ENCODE assay signal across 1 cellular context in the genomic region with DNA sequence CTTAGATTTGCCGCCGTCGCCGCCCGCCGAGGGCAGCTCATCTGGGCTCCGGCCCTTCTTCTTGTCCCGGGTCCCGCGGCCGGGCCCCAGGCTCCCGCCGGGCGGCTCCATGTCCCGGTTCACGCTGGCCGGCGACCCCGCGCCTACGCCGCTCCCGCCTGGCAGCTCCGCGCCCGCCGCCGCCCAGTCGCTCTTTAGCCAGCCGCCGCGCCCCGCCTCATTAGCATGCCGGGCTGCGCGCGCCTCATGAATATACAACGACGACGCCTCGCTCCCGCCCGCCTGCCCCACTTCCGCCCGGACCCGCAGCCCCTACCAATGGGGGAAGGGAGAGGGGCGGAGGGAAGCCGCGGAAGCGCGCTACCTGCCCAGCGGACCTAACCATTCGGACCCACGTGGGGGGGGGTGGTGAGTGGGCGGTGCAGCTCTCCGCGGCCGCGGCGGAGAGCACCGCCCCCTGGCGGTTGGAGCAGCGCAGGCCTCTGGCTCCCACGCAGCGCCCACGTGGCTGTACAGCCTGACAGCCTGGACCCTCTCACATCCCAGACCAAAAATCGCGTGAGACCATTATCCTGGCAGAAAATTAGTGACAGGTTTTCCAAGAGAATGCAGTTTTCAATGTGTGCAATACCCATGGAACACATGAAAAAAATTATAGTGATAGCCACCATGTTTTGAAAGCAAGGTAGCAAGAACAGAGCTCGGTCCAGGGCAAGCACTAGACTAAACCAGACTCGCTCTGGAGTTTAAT.
A peak's percentile ranks its signal among the peaks of the same experiment; 100 is the strongest.
TF ChIP-seq lines count a peak whose summit lies in the region.

A gene (minus strand): TSS at position 197 of the 751 bp plus-strand sequence. CDS start 86 bp downstream, at position 111.

TF ChIP-seq in HepG2, 621 proteins besides CTCF, POLR2A, EP300 and RAD21 (continued from another document and continues in another):
- peak; percentile 34; the same call in 1 of the 2 replicates for TF ChIP-seq JUN (CRISPR knock-in tag; IDR thresholded peaks at IDR 0.05)
- TF ChIP-seq, protein P1, sequence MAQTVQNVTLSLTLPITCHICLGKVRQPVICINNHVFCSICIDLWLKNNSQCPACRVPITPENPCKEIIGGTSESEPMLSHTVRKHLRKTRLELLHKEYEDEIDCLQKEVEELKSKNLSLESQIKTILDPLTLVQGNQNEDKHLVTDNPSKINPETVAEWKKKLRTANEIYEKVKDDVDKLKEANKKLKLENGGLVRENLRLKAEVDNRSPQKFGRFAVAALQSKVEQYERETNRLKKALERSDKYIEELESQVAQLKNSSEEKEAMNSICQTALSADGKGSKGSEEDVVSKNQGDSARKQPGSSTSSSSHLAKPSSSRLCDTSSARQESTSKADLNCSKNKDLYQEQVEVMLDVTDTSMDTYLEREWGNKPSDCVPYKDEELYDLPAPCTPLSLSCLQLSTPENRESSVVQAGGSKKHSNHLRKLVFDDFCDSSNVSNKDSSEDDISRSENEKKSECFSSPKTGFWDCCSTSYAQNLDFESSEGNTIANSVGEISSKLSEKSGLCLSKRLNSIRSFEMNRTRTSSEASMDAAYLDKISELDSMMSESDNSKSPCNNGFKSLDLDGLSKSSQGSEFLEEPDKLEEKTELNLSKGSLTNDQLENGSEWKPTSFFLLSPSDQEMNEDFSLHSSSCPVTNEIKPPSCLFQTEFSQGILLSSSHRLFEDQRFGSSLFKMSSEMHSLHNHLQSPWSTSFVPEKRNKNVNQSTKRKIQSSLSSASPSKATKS (CRISPR knock-in tag; IDR thresholded peaks at IDR 0.05) = no peak
- no peak; the same call in 1 of the 2 replicates for TF ChIP-seq ZNF570 (CRISPR knock-in tag; IDR thresholded peaks at IDR 0.05; ENCODE audit: borderline replicate concordance)
- peak; percentile 86; the same call in 1 of the 2 replicates for TF ChIP-seq MAZ (IDR thresholded peaks at IDR 0.05; ENCODE audit: borderline replicate concordance, low read depth, low read length)
- peak; percentile 90 for TF ChIP-seq MAZ (CRISPR knock-in tag; IDR thresholded peaks at IDR 0.05; ENCODE audit: low read depth)
- TF ChIP-seq, protein P2, sequence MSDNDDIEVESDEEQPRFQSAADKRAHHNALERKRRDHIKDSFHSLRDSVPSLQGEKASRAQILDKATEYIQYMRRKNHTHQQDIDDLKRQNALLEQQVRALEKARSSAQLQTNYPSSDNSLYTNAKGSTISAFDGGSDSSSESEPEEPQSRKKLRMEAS (IDR thresholded peaks at IDR 0.05) = peak; percentile 98
- TF ChIP-seq, protein P3, sequence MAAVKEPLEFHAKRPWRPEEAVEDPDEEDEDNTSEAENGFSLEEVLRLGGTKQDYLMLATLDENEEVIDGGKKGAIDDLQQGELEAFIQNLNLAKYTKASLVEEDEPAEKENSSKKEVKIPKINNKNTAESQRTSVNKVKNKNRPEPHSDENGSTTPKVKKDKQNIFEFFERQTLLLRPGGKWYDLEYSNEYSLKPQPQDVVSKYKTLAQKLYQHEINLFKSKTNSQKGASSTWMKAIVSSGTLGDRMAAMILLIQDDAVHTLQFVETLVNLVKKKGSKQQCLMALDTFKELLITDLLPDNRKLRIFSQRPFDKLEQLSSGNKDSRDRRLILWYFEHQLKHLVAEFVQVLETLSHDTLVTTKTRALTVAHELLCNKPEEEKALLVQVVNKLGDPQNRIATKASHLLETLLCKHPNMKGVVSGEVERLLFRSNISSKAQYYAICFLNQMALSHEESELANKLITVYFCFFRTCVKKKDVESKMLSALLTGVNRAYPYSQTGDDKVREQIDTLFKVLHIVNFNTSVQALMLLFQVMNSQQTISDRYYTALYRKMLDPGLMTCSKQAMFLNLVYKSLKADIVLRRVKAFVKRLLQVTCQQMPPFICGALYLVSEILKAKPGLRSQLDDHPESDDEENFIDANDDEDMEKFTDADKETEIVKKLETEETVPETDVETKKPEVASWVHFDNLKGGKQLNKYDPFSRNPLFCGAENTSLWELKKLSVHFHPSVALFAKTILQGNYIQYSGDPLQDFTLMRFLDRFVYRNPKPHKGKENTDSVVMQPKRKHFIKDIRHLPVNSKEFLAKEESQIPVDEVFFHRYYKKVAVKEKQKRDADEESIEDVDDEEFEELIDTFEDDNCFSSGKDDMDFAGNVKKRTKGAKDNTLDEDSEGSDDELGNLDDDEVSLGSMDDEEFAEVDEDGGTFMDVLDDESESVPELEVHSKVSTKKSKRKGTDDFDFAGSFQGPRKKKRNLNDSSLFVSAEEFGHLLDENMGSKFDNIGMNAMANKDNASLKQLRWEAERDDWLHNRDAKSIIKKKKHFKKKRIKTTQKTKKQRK (IDR thresholded peaks at IDR 0.05; ENCODE audit: low read length) = no peak
- TF ChIP-seq KDM6A (CRISPR knock-in tag; IDR thresholded peaks at IDR 0.05; ENCODE audit: low read depth) = no peak
- TF ChIP-seq, protein P4, sequence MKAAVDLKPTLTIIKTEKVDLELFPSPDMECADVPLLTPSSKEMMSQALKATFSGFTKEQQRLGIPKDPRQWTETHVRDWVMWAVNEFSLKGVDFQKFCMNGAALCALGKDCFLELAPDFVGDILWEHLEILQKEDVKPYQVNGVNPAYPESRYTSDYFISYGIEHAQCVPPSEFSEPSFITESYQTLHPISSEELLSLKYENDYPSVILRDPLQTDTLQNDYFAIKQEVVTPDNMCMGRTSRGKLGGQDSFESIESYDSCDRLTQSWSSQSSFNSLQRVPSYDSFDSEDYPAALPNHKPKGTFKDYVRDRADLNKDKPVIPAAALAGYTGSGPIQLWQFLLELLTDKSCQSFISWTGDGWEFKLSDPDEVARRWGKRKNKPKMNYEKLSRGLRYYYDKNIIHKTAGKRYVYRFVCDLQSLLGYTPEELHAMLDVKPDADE (CRISPR knock-in tag; IDR thresholded peaks at IDR 0.05) = no peak
- peak; percentile 82 for TF ChIP-seq MED13 (CRISPR knock-in tag; IDR thresholded peaks at IDR 0.05)
- TF ChIP-seq, protein P5, sequence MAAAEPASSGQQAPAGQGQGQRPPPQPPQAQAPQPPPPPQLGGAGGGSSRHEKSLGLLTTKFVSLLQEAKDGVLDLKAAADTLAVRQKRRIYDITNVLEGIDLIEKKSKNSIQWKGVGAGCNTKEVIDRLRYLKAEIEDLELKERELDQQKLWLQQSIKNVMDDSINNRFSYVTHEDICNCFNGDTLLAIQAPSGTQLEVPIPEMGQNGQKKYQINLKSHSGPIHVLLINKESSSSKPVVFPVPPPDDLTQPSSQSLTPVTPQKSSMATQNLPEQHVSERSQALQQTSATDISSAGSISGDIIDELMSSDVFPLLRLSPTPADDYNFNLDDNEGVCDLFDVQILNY (CRISPR knock-in tag; conservative IDR thresholded peaks at IDR 0.05) = 0 out of 2 replicates have a peak, but pooled peaks have one; percentile 47
- TF ChIP-seq MZF1 (CRISPR knock-in tag; IDR thresholded peaks at IDR 0.05; ENCODE audit: borderline replicate concordance) = no peak
- TF ChIP-seq MED1 (CRISPR knock-in tag; IDR thresholded peaks at IDR 0.05) = peak; percentile 64
- TF ChIP-seq, protein P6, sequence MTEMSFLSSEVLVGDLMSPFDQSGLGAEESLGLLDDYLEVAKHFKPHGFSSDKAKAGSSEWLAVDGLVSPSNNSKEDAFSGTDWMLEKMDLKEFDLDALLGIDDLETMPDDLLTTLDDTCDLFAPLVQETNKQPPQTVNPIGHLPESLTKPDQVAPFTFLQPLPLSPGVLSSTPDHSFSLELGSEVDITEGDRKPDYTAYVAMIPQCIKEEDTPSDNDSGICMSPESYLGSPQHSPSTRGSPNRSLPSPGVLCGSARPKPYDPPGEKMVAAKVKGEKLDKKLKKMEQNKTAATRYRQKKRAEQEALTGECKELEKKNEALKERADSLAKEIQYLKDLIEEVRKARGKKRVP (CRISPR knock-in tag; IDR thresholded peaks at IDR 0.05) = no peak
- TF ChIP-seq, protein P7, sequence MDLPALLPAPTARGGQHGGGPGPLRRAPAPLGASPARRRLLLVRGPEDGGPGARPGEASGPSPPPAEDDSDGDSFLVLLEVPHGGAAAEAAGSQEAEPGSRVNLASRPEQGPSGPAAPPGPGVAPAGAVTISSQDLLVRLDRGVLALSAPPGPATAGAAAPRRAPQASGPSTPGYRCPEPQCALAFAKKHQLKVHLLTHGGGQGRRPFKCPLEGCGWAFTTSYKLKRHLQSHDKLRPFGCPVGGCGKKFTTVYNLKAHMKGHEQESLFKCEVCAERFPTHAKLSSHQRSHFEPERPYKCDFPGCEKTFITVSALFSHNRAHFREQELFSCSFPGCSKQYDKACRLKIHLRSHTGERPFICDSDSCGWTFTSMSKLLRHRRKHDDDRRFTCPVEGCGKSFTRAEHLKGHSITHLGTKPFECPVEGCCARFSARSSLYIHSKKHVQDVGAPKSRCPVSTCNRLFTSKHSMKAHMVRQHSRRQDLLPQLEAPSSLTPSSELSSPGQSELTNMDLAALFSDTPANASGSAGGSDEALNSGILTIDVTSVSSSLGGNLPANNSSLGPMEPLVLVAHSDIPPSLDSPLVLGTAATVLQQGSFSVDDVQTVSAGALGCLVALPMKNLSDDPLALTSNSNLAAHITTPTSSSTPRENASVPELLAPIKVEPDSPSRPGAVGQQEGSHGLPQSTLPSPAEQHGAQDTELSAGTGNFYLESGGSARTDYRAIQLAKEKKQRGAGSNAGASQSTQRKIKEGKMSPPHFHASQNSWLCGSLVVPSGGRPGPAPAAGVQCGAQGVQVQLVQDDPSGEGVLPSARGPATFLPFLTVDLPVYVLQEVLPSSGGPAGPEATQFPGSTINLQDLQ (CRISPR knock-in tag; IDR thresholded peaks at IDR 0.05) = no peak
- TF ChIP-seq, protein P8, sequence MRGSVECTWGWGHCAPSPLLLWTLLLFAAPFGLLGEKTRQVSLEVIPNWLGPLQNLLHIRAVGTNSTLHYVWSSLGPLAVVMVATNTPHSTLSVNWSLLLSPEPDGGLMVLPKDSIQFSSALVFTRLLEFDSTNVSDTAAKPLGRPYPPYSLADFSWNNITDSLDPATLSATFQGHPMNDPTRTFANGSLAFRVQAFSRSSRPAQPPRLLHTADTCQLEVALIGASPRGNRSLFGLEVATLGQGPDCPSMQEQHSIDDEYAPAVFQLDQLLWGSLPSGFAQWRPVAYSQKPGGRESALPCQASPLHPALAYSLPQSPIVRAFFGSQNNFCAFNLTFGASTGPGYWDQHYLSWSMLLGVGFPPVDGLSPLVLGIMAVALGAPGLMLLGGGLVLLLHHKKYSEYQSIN (CRISPR knock-in tag; IDR thresholded peaks at IDR 0.05; ENCODE audit: borderline replicate concordance) = no peak
- peak; percentile 68 for TF ChIP-seq NFYB (CRISPR knock-in tag; IDR thresholded peaks at IDR 0.05)
- peak; percentile 40 for TF ChIP-seq PHF5A (CRISPR knock-in tag; IDR thresholded peaks at IDR 0.05; ENCODE audit: low read depth, unreplicated experiment)
- TF ChIP-seq PHF20 (CRISPR knock-in tag; IDR thresholded peaks at IDR 0.05) = peak; percentile 72
- peak; percentile 82; the same call in 1 of the 2 replicates for TF ChIP-seq KDM5B (CRISPR knock-in tag; IDR thresholded peaks at IDR 0.05; ENCODE audit: borderline replicate concordance)
- TF ChIP-seq ZNF33A (CRISPR knock-in tag; IDR thresholded peaks at IDR 0.05; ENCODE audit: borderline replicate concordance) = no peak
- peak; percentile 83 for TF ChIP-seq HDAC2 (CRISPR knock-in tag; IDR thresholded peaks at IDR 0.05)
- TF ChIP-seq KDM3A (CRISPR knock-in tag; IDR thresholded peaks at IDR 0.05; ENCODE audit: low read depth) = peak; percentile 61; the same call in 1 of the 2 replicates
- no peak; the same call in none of the 2 replicates for TF ChIP-seq FOXA3 (CRISPR knock-in tag; IDR thresholded peaks at IDR 0.05)
- no peak for TF ChIP-seq ZNF607 (CRISPR knock-in tag; IDR thresholded peaks at IDR 0.05; ENCODE audit: borderline replicate concordance)
- TF ChIP-seq, protein P9, sequence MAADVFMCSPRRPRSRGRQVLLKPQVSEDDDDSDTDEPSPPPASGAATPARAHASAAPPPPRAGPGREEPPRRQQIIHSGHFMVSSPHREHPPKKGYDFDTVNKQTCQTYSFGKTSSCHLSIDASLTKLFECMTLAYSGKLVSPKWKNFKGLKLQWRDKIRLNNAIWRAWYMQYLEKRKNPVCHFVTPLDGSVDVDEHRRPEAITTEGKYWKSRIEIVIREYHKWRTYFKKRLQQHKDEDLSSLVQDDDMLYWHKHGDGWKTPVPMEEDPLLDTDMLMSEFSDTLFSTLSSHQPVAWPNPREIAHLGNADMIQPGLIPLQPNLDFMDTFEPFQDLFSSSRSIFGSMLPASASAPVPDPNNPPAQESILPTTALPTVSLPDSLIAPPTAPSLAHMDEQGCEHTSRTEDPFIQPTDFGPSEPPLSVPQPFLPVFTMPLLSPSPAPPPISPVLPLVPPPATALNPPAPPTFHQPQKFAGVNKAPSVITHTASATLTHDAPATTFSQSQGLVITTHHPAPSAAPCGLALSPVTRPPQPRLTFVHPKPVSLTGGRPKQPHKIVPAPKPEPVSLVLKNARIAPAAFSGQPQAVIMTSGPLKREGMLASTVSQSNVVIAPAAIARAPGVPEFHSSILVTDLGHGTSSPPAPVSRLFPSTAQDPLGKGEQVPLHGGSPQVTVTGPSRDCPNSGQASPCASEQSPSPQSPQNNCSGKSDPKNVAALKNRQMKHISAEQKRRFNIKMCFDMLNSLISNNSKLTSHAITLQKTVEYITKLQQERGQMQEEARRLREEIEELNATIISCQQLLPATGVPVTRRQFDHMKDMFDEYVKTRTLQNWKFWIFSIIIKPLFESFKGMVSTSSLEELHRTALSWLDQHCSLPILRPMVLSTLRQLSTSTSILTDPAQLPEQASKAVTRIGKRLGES (CRISPR knock-in tag; IDR thresholded peaks at IDR 0.05; ENCODE audit: borderline replicate concordance) = peak; percentile 97
- TF ChIP-seq ZIK1 (CRISPR knock-in tag; IDR thresholded peaks at IDR 0.05; ENCODE audit: borderline replicate concordance, low read depth) = peak; percentile 75
- TF ChIP-seq MATR3 (CRISPR knock-in tag; IDR thresholded peaks at IDR 0.05) = no peak
- TF ChIP-seq ZNF484 (CRISPR knock-in tag; IDR thresholded peaks at IDR 0.05; ENCODE audit: borderline replicate concordance, low read depth) = no peak
- TF ChIP-seq ZNF383 (CRISPR knock-in tag; IDR thresholded peaks at IDR 0.05; ENCODE audit: borderline replicate concordance) = no peak
- no peak for TF ChIP-seq GATA4 (IDR thresholded peaks at IDR 0.05; ENCODE audit: borderline replicate concordance, low read depth)
